In the genomic region with DNA sequence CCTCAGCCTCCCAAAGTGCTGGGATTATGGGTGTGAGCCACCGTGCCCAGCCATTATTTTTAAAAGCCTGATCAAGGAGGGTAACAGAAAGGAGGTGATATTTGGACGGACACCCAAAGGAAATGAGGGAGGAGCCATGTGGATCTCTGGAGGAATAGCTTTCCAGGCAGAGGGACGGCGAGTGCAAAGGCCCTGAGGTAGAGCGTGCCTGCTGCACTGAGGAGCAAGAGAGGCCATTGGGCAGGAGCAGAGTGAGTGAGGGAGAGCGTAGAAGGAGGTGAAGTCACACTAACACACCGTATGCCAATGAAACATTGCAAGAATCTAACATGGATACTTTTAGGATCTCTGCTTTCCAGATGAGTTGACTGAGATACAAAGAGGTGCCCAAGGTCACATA, we compare ENCODE assay signal across 35 cellular contexts.
"Had no signal": no experiment of that assay in that cellular context is flagged by ENCODE, and none has a peak within 500 bp of the region (broad histone marks: within the 10 kb centered on the region; RNA-seq: fewer than 3 reads in every experiment).

No MANE protein-coding gene starts in this region.

- H3K27me3 ChIP-seq: ascending aorta, cardiac muscle cell, dorsolateral prefrontal cortex, gastrocnemius medialis had no signal

- ATAC-seq: activated CD4-positive, alpha-beta T cell treated with anti-CD3 and anti-CD28 coated beads for 36 hours; activated naive CD4-positive, alpha-beta T cell treated with anti-CD3 and anti-CD28 coated beads, Interleukin-2, amount 50 U/mL, for 72 hours; activated T-cell treated with anti-CD3 and anti-CD28 coated beads, Interleukin-2, amount 50 U/mL, for 72 hours; esophagus mucosa; foreskin keratinocyte; gastrocnemius medialis; heart left ventricle; T-helper 17 cell had no signal

- H3K36me3 ChIP-seq: ascending aorta, breast epithelium, cardiac muscle cell, gastrocnemius medialis, heart left ventricle, WERI-Rb-1 had no signal

- H3K9me3 Mint-ChIP-seq: activated CD4-positive, alpha-beta memory T cell treated with anti-CD3 and anti-CD28 coated beads, Interleukin-2, amount 10 ng/mL, durations not matched to agents 7 days and 5 days; activated CD4-positive, alpha-beta T cell treated with anti-CD3 and anti-CD28 coated beads, Interleukin-2, amount 10 ng/mL, durations not matched to agents 24 days and 14 days; activated naive CD4-positive, alpha-beta T cell treated with anti-CD3 and anti-CD28 coated beads, Interleukin-2, amount 10 ng/mL, durations not matched to agents 7 days and 5 days; activated naive CD4-positive, alpha-beta T cell treated with anti-CD3 and anti-CD28 coated beads, Interleukin-2, amount 50 U/mL, for 72 hours; activated naive CD8-positive, alpha-beta T cell treated with anti-CD3 and anti-CD28 coated beads, Interleukin-2, amount 10 ng/mL, durations not matched to agents 7 days and 5 days; activated T-cell treated with anti-CD3 and anti-CD28 coated beads, Interleukin-2, amount 50 U/mL, for 24 hours; activated T-cell treated with anti-CD3 and anti-CD28 coated beads, Interleukin-2, amount 50 U/mL, for 72 hours; dendritic cell treated with granulocyte-macrophage colony-stimulating factor and Interleukin-4, amounts not matched to agents 40 ng/mL and 50 ng/mL, for 4 days; endodermal cell; T-helper 2 cell treated with Interferon-gamma antibody and Interleukin-4, amounts not matched to agents 5 μg/mL and 100 μg/mL, for 36 hours had no signal

- H3K4me3 Mint-ChIP-seq: activated CD4-positive, alpha-beta memory T cell treated with anti-CD3 and anti-CD28 coated beads, Interleukin-2, amount 10 ng/mL, durations not matched to agents 7 days and 5 days; activated CD4-positive, alpha-beta T cell treated with anti-CD3 and anti-CD28 coated beads for 36 hours; activated CD4-positive, alpha-beta T cell treated with anti-CD3 and anti-CD28 coated beads, Interleukin-2, amount 10 ng/mL, durations not matched to agents 24 days and 14 days; activated naive CD4-positive, alpha-beta T cell treated with anti-CD3 and anti-CD28 coated beads, Interleukin-2, amount 10 ng/mL, durations not matched to agents 7 days and 5 days; activated naive CD8-positive, alpha-beta T cell treated with anti-CD3 and anti-CD28 coated beads, Interleukin-2, amount 10 ng/mL, durations not matched to agents 7 days and 5 days; activated T-cell treated with anti-CD3 and anti-CD28 coated beads, Interleukin-2, amount 50 U/mL, for 24 hours; activated T-cell treated with anti-CD3 and anti-CD28 coated beads, Interleukin-2, amount 50 U/mL, for 72 hours; brain; dendritic cell treated with granulocyte-macrophage colony-stimulating factor and Interleukin-4, amounts not matched to agents 40 ng/mL and 50 ng/mL, for 4 days; endodermal cell; T-helper 17 cell; T-helper 2 cell treated with Interferon-gamma antibody and Interleukin-4, amounts not matched to agents 5 μg/mL and 100 μg/mL, for 36 hours had no signal

- H3K9me3 ChIP-seq: ascending aorta, breast epithelium, gastrocnemius medialis, heart left ventricle had no signal

- H3K36me3 Mint-ChIP-seq: activated naive CD4-positive, alpha-beta T cell treated with anti-CD3 and anti-CD28 coated beads, Interleukin-2, amount 10 ng/mL, durations not matched to agents 7 days and 5 days; activated naive CD4-positive, alpha-beta T cell treated with anti-CD3 and anti-CD28 coated beads, Interleukin-2, amount 50 U/mL, for 72 hours; activated naive CD8-positive, alpha-beta T cell treated with anti-CD3 and anti-CD28 coated beads, Interleukin-2, amount 10 ng/mL, durations not matched to agents 7 days and 5 days; brain had no signal

- H3K27ac ChIP-seq: ascending aorta, breast epithelium, cardiac muscle cell, coronary artery, dorsolateral prefrontal cortex, foreskin keratinocyte, heart left ventricle, WERI-Rb-1 had no signal

- H3K4me1 ChIP-seq: breast epithelium, foreskin keratinocyte, heart left ventricle had no signal

- H3K27ac Mint-ChIP-seq: activated CD4-positive, alpha-beta memory T cell treated with anti-CD3 and anti-CD28 coated beads, Interleukin-2, amount 10 ng/mL, durations not matched to agents 7 days and 5 days; activated CD4-positive, alpha-beta T cell treated with anti-CD3 and anti-CD28 coated beads for 36 hours; activated CD4-positive, alpha-beta T cell treated with anti-CD3 and anti-CD28 coated beads, Interleukin-2, amount 10 ng/mL, durations not matched to agents 24 days and 14 days; activated naive CD4-positive, alpha-beta T cell treated with anti-CD3 and anti-CD28 coated beads, Interleukin-2, amount 10 ng/mL, durations not matched to agents 7 days and 5 days; activated naive CD4-positive, alpha-beta T cell treated with anti-CD3 and anti-CD28 coated beads, Interleukin-2, amount 50 U/mL, for 72 hours; activated naive CD8-positive, alpha-beta T cell treated with anti-CD3 and anti-CD28 coated beads, Interleukin-2, amount 10 ng/mL, durations not matched to agents 7 days and 5 days; activated T-cell treated with anti-CD3 and anti-CD28 coated beads, Interleukin-2, amount 50 U/mL, for 24 hours; activated T-cell treated with anti-CD3 and anti-CD28 coated beads, Interleukin-2, amount 50 U/mL, for 72 hours; brain; dendritic cell treated with granulocyte-macrophage colony-stimulating factor and Interleukin-4, amounts not matched to agents 40 ng/mL and 50 ng/mL, for 4 days; endodermal cell; T-helper 17 cell; T-helper 2 cell treated with Interferon-gamma antibody and Interleukin-4, amounts not matched to agents 5 μg/mL and 100 μg/mL, for 36 hours had no signal

- H3K4me1 Mint-ChIP-seq: activated CD4-positive, alpha-beta memory T cell treated with anti-CD3 and anti-CD28 coated beads, Interleukin-2, amount 10 ng/mL, durations not matched to agents 7 days and 5 days; activated CD4-positive, alpha-beta T cell treated with anti-CD3 and anti-CD28 coated beads for 36 hours; activated naive CD4-positive, alpha-beta T cell treated with anti-CD3 and anti-CD28 coated beads, Interleukin-2, amount 10 ng/mL, durations not matched to agents 7 days and 5 days; endodermal cell had no signal

- DNase-seq: activated CD4-positive, alpha-beta memory T cell treated with anti-CD3 and anti-CD28 coated beads, Interleukin-2, amount 10 ng/mL, durations not matched to agents 7 days and 5 days; activated CD4-positive, alpha-beta T cell treated with anti-CD3 and anti-CD28 coated beads for 36 hours; activated CD4-positive, alpha-beta T cell treated with anti-CD3 and anti-CD28 coated beads, Interleukin-2, amount 10 ng/mL, durations not matched to agents 24 days and 14 days; activated CD4-positive, CD25-positive, alpha-beta regulatory T cell; activated CD4-positive, CD25-positive, alpha-beta regulatory T cell treated with anti-CD3 and anti-CD28 coated beads, Interleukin-2, amount 50 U/mL, for 72 hours; activated CD8-positive, alpha-beta memory T cell treated with anti-CD3 and anti-CD28 coated beads, Interleukin-2, amount 50 U/mL, for 48 hours; activated gamma-delta T cell; activated naive CD4-positive, alpha-beta T cell; activated naive CD4-positive, alpha-beta T cell treated with anti-CD3 and anti-CD28 coated beads, Interleukin-2, amount 10 ng/mL, durations not matched to agents 7 days and 5 days; activated naive CD8-positive, alpha-beta T cell treated with anti-CD3 and anti-CD28 coated beads, Interleukin-2, amount 10 ng/mL, durations not matched to agents 7 days and 5 days; activated T-cell treated with anti-CD3 and anti-CD28 coated beads for 4 hours; activated T-cell treated with anti-CD3 and anti-CD28 coated beads, Interleukin-2, amount 50 U/mL, for 24 hours; activated T-cell treated with anti-CD3 and anti-CD28 coated beads, Interleukin-2, amount 50 U/mL, for 72 hours; central memory CD4-positive, alpha-beta T cell; cerebellar nuclear complex; dorsolateral prefrontal cortex; effector memory CD4-positive, alpha-beta T cell; endodermal cell; foreskin keratinocyte; gastrocnemius medialis; glutamatergic neuron; heart left ventricle; T-helper 1 cell; T-helper 17 cell; T1000; WERI-Rb-1 had no signal

- H3K4me3 ChIP-seq: ascending aorta, breast epithelium, cardiac muscle cell, coronary artery, dorsolateral prefrontal cortex, gastrocnemius medialis, heart left ventricle had no signal
